In genomic region chr6:43702147-43702521, GRCh38 we compare ENCODE assay signal across 1 cellular context.
TF ChIP-seq lines count a peak whose summit lies in the region.

No MANE protein-coding gene starts in this region.

TF ChIP-seq in WTC11, 78 proteins besides CTCF, POLR2A, EP300 and RAD21 (continued from another document):
- TF ChIP-seq, protein P1, sequence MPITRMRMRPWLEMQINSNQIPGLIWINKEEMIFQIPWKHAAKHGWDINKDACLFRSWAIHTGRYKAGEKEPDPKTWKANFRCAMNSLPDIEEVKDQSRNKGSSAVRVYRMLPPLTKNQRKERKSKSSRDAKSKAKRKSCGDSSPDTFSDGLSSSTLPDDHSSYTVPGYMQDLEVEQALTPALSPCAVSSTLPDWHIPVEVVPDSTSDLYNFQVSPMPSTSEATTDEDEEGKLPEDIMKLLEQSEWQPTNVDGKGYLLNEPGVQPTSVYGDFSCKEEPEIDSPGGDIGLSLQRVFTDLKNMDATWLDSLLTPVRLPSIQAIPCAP (CRISPR knock-in tag; IDR thresholded peaks at IDR 0.05), result no peak
- TF ChIP-seq ESRRA (CRISPR knock-in tag; IDR thresholded peaks at IDR 0.05; ENCODE audit: borderline replicate concordance), result no peak
